In the genomic region with DNA sequence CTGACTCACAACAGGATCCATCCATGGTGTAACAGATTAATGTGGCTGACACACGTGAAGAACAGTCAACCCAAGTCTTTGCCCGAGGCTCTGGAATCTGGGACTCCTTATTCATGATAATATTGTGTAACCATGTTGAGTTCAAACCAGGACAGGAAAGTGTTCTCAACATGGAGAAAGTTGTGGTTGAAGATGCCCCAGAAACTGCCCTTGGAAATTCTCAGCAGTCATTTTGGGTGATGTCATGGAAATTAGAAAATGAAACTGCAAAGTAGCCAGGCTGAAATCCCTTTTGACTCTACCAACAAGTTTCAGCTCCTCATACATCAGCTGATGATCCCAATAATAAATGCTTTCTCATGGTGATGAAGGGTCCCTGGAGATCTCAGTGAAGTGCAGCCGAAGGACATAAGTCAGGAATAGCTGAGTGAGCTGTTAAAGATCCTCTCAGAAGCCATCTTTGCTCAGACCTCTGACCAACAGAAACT, we compare ENCODE assay signal across 9 cellular contexts.
DNase-seq lines count a peak whose midpoint lies in the region; ATAC-seq and TF ChIP-seq lines count a peak whose summit lies in the region.
"Had no signal": no experiment of that assay in that cellular context is flagged by ENCODE, and none has a peak within 500 bp of the region (broad histone marks: within the 10 kb centered on the region; RNA-seq: fewer than 3 reads in every experiment).

No MANE protein-coding gene starts in this region.

- WGBS in GM23248 (ENCODE audit: low coverage in 1 of 2, low lambda C conversion rate in 2 of 2, missing lambda C conversion rate in 2 of 2), 2 experiments: 0 to 1% methylated on average over 3 of the region's 3 CpGs

- peak overlapping the region; percentile 44 for H3K4me3 ChIP-seq in GM23248

- peaks cover 3% of the 10 kb centered on the region for H3K9me3 Mint-ChIP-seq in activated T-helper 17 cell treated with anti-CD3 and anti-CD28 coated beads, Interleukin-2, amount 50 U/mL, for 72 hours
- H3K9me3 Mint-ChIP-seq in stimulated activated naive CD8-positive, alpha-beta T cell treated with anti-CD3 and anti-CD28 coated beads, Interleukin-15, amount 100 ng/mL, for 72 hours: no peaks in the 10 kb centered on the region

- H3K9me2 ChIP-seq in GM23248 (ENCODE audit: insufficient read depth): peaks cover 3% of the 10 kb centered on the region; the same call in 1 of the 2 replicates

- DNase-seq in GM23248 (peak; percentile 99), foreskin keratinocyte (peak; percentile 80 to 95), NCI-H446 (lab: John Stamatoyannopoulos, UW) (no peak)
- DNase-seq in stimulated activated naive CD8-positive, alpha-beta T cell treated with anti-CD3 and anti-CD28 coated beads, Interleukin-15, amount 100 ng/mL, for 72 hours: no peak
- DNase-seq: NCI-H1417 treated with DMSO at 0.1 percent for 48 hours had no signal

- H3K36me3 Mint-ChIP-seq in activated T-helper 17 cell treated with anti-CD3 and anti-CD28 coated beads, Interleukin-2, amount 50 U/mL, for 72 hours (ENCODE audit: low read depth): no peaks in the 10 kb centered on the region

- no peaks in the 10 kb centered on the region for H3K79me2 ChIP-seq in GM23248 (ENCODE audit: insufficient read depth)

- no peak overlapping the region for H3K4me3 Mint-ChIP-seq in activated T-helper 17 cell treated with anti-CD3 and anti-CD28 coated beads, Interleukin-2, amount 50 U/mL, for 72 hours
- no peak overlapping the region for H3K4me3 Mint-ChIP-seq in stimulated activated naive CD8-positive, alpha-beta T cell treated with anti-CD3 and anti-CD28 coated beads, Interleukin-15, amount 100 ng/mL, for 72 hours

- no peaks in the 10 kb centered on the region for H3K36me3 ChIP-seq in GM23248 (ENCODE audit: low read depth)

- TF ChIP-seq CTCF in foreskin keratinocyte (conservative IDR thresholded peaks at IDR 0.05): no peak

- H3K27ac ChIP-seq in GM23248 (peak overlapping the region; percentile 99), foreskin keratinocyte (peak overlapping the region; percentile 54)

- H3K27me3 Mint-ChIP-seq in activated T-helper 17 cell treated with anti-CD3 and anti-CD28 coated beads, Interleukin-2, amount 50 U/mL, for 72 hours: no peaks in the 10 kb centered on the region
- no peaks in the 10 kb centered on the region for H3K27me3 Mint-ChIP-seq in stimulated activated naive CD8-positive, alpha-beta T cell treated with anti-CD3 and anti-CD28 coated beads, Interleukin-15, amount 100 ng/mL, for 72 hours

- in situ Hi-C loops in GM23248 (cut with MboI): no loop called here

- no peaks in the 10 kb centered on the region for H3K27me3 ChIP-seq in GM23248 (replicated peaks; ENCODE audit: insufficient read depth)
- H3K27me3 ChIP-seq in foreskin keratinocyte: peaks cover 7% of the 10 kb centered on the region

- peaks cover 46% of the 10 kb centered on the region for H3K4me1 ChIP-seq in GM23248 (ENCODE audit: insufficient read depth)
- H3K4me1 ChIP-seq in foreskin keratinocyte: no peaks in the 10 kb centered on the region

- peak overlapping the region; percentile 81 for H3K9ac ChIP-seq in GM23248

- no peak overlapping the region for H3K27ac Mint-ChIP-seq in activated T-helper 17 cell treated with anti-CD3 and anti-CD28 coated beads, Interleukin-2, amount 50 U/mL, for 72 hours
- no peak overlapping the region for H3K27ac Mint-ChIP-seq in stimulated activated naive CD8-positive, alpha-beta T cell treated with anti-CD3 and anti-CD28 coated beads, Interleukin-15, amount 100 ng/mL, for 72 hours

- peaks cover 48% of the 10 kb centered on the region for H3F3A ChIP-seq in GM23248 (ENCODE audit: insufficient read depth)

- H2AFZ ChIP-seq in GM23248: peak overlapping the region; percentile 44

- H3K4me1 Mint-ChIP-seq in activated T-helper 17 cell treated with anti-CD3 and anti-CD28 coated beads, Interleukin-2, amount 50 U/mL, for 72 hours: peaks cover 8% of the 10 kb centered on the region
- H3K4me1 Mint-ChIP-seq in stimulated activated naive CD8-positive, alpha-beta T cell treated with anti-CD3 and anti-CD28 coated beads, Interleukin-15, amount 100 ng/mL, for 72 hours: peaks cover 9% of the 10 kb centered on the region

- H4K20me1 ChIP-seq in GM23248 (ENCODE audit: insufficient read depth): no peaks in the 10 kb centered on the region

- H3K9me3 ChIP-seq in GM23248 (ENCODE audit: low read depth): no peaks in the 10 kb centered on the region

- peak; percentile 32 for ATAC-seq in activated T-helper 17 cell treated with anti-CD3 and anti-CD28 coated beads, Interleukin-2, amount 50 U/mL, for 72 hours (replicated peaks)
- ATAC-seq in foreskin keratinocyte: peak; percentile 91
- ATAC-seq in stimulated activated naive CD8-positive, alpha-beta T cell treated with anti-CD3 and anti-CD28 coated beads, Interleukin-15, amount 100 ng/mL, for 72 hours: peak; percentile 40
- no peak for ATAC-seq in HG02763 (IDR thresholded peaks at IDR 0.05; ENCODE audit: unreplicated experiment)
- no peak for ATAC-seq in HG03039 (IDR thresholded peaks at IDR 0.05; ENCODE audit: unreplicated experiment)
- no peak for ATAC-seq in GM18909 (IDR thresholded peaks at IDR 0.05; ENCODE audit: poor library complexity, unreplicated experiment)

- H3K4me2 ChIP-seq in GM23248 (ENCODE audit: unreplicated experiment): peak overlapping the region; percentile 72

Comparison
In these comparisons a context has a peak if more than half of its experiments do, and no peak if none do; other contexts are left out.
1. DNase-seq: peak in GM23248 (single experiment) and foreskin keratinocyte (2 of 2); none in stimulated activated naive CD8-positive, alpha-beta T cell treated with anti-CD3 and anti-CD28 coated beads, Interleukin-15, amount 100 ng/mL, for 72 hours (0 of 2) and NCI-H446 (0 of 2).
2. ATAC-seq: peak in activated T-helper 17 cell treated with anti-CD3 and anti-CD28 coated beads, Interleukin-2, amount 50 U/mL, for 72 hours (single experiment), foreskin keratinocyte (single experiment) and stimulated activated naive CD8-positive, alpha-beta T cell treated with anti-CD3 and anti-CD28 coated beads, Interleukin-15, amount 100 ng/mL, for 72 hours (single experiment); none in HG02763 (single experiment), HG03039 (single experiment) and GM18909 (single experiment).